Comparison of ENCODE assay signal across 16 cellular contexts in the genomic region with DNA sequence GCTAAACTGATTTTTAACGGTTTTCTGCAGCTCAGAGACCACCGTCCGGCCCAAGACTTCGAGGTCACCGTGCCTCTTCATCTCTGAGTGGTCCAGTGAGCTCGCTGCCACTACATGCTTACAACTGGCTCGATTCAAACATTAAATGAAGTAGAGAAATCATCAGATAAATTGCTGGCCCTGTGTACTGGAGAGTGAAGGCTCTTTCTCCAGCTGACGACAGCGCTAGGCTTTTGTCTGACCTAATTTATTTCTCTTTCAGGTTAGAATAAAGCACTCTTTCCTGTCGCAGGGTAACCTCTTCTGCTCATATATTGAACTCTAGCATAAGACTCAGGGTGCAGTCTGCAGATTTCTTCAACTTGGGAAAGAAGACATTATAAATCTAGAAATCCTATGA. TPM values are rescaled to one million over a fixed set of nuclear protein-coding genes. Genes with fewer than 3 reads are reported as not detected.
A peak's percentile ranks its signal among the peaks of the same experiment; 100 is the strongest.
DNase-seq lines count a peak whose midpoint lies in the region; ATAC-seq and TF ChIP-seq lines count a peak whose summit lies in the region.
"Had no signal": no experiment of that assay in that cellular context is flagged by ENCODE, and none has a peak within 500 bp of the region (broad histone marks: within the 10 kb centered on the region; RNA-seq: fewer than 3 reads in every experiment).

No MANE protein-coding gene starts in this region.

- H3K4me1 ChIP-seq in iPS-20b (ENCODE audit: insufficient read depth, low read length) (peaks cover 50% of the 10 kb centered on the region), thymus (ENCODE audit: control insufficient read depth, insufficient read depth, low read length) (peaks cover 18% of the 10 kb centered on the region)

- H3K4me3 ChIP-seq in iPS-20b (ENCODE audit: low read length) (no peak overlapping the region), thymus (ENCODE audit: low read length) (peak overlapping the region; percentile 99)

- peak overlapping the region; percentile 90 for H3K4me3 Mint-ChIP-seq in activated T-cell treated with anti-CD3 and anti-CD28 coated beads, Interleukin-2, amount 50 U/mL, for 4 hours
- peak overlapping the region; percentile 86 for H3K4me3 Mint-ChIP-seq in activated CD8-positive, alpha-beta T cell treated with anti-CD3 and anti-CD28 coated beads for 36 hours

- H3K36me3 Mint-ChIP-seq in activated T-cell treated with anti-CD3 and anti-CD28 coated beads, Interleukin-2, amount 50 U/mL, for 4 hours (ENCODE audit: insufficient read depth): peaks cover 2% of the 10 kb centered on the region
- H3K36me3 Mint-ChIP-seq in activated CD8-positive, alpha-beta T cell treated with anti-CD3 and anti-CD28 coated beads for 36 hours (ENCODE audit: low read depth): peaks cover 67% of the 10 kb centered on the region

- peak overlapping the region; percentile 98 for H3K27ac Mint-ChIP-seq in activated CD8-positive, alpha-beta T cell treated with anti-CD3 and anti-CD28 coated beads for 36 hours

- H3K27ac ChIP-seq in iPS-20b (ENCODE audit: low read length): no peak overlapping the region
- H3K27ac ChIP-seq in thymus (ENCODE audit: low read depth): peak overlapping the region; percentile 93
- H3K27ac ChIP-seq: parathyroid adenoma had no signal

- H3K27me3 ChIP-seq in iPS-20b (ENCODE audit: insufficient read depth, low read length) (peaks cover 53% of the 10 kb centered on the region), thymus (ENCODE audit: control insufficient read depth, insufficient read depth) (no peaks in the 10 kb centered on the region)

- POLR2A ChIA-PET in activated CD8-positive, alpha-beta T cell treated with anti-CD3 and anti-CD28 coated beads for 36 hours (lab: Charles Lee): interaction anchor here (1.1 to 15.9 kb wide), 9 partner anchors 10 to 85 kb away, joined by 3 to 496 read pairs (median 5); no protein-coding TSS in a partner anchor

- TF ChIP-seq CTCF in activated CD8-positive, alpha-beta T cell treated with anti-CD3 and anti-CD28 coated beads for 36 hours (IDR thresholded peaks at IDR 0.05): no peak

- CTCF ChIA-PET in activated CD8-positive, alpha-beta T cell treated with anti-CD3 and anti-CD28 coated beads for 36 hours (lab: Charles Lee): interaction anchor here (0.8 to 7.0 kb wide), 19 partner anchors 10 to 1126 kb away, joined by 3 to 189 read pairs (median 7); no protein-coding TSS in a partner anchor

- peaks cover 76% of the 10 kb centered on the region for H3K4me1 Mint-ChIP-seq in activated T-cell treated with anti-CD3 and anti-CD28 coated beads, Interleukin-2, amount 50 U/mL, for 4 hours (ENCODE audit: low read depth)
- peaks cover 46% of the 10 kb centered on the region for H3K4me1 Mint-ChIP-seq in activated CD8-positive, alpha-beta T cell treated with anti-CD3 and anti-CD28 coated beads for 36 hours (ENCODE audit: low read depth)

- H3K9me3 Mint-ChIP-seq in activated T-cell treated with anti-CD3 and anti-CD28 coated beads, Interleukin-2, amount 50 U/mL, for 4 hours: no peaks in the 10 kb centered on the region
- no peaks in the 10 kb centered on the region for H3K9me3 Mint-ChIP-seq in activated CD8-positive, alpha-beta T cell treated with anti-CD3 and anti-CD28 coated beads for 36 hours

- no peak for ATAC-seq in activated T-cell treated with anti-CD3 and anti-CD28 coated beads, Interleukin-2, amount 50 U/mL, for 4 hours
- no peak for ATAC-seq in activated CD8-positive, alpha-beta T cell treated with anti-CD3 and anti-CD28 coated beads for 36 hours
- ATAC-seq in HG03469 (IDR thresholded peaks at IDR 0.05; ENCODE audit: unreplicated experiment): no peak

- H3K27me3 Mint-ChIP-seq in activated T-cell treated with anti-CD3 and anti-CD28 coated beads, Interleukin-2, amount 50 U/mL, for 4 hours (ENCODE audit: low read depth): no peaks in the 10 kb centered on the region
- no peaks in the 10 kb centered on the region for H3K27me3 Mint-ChIP-seq in activated CD8-positive, alpha-beta T cell treated with anti-CD3 and anti-CD28 coated beads for 36 hours

- H3K9me3 ChIP-seq in iPS-20b (ENCODE audit: insufficient read depth, low read depth, low read length) (no peaks in the 10 kb centered on the region), thymus (ENCODE audit: control insufficient read depth) (no peaks in the 10 kb centered on the region)

- no peaks in the 10 kb centered on the region for H3K36me3 ChIP-seq in iPS-20b (ENCODE audit: insufficient read depth, low read depth, low read length)
- peaks cover 7% of the 10 kb centered on the region for H3K36me3 ChIP-seq in thymus (ENCODE audit: control insufficient read depth, insufficient read depth)

- WGBS in thymus: 20% methylated on average over 10 of the region's 10 CpGs

- H3K9ac ChIP-seq in iPS-20b (ENCODE audit: low read depth, low read length): peak overlapping the region; percentile 29; the same call in 1 of the 2 replicates
- H3K9ac ChIP-seq: parathyroid adenoma had no signal

- DNase-seq in activated T-cell treated with anti-CD3 and anti-CD28 coated beads, Interleukin-2, amount 50 U/mL, for 4 hours: no peak
- DNase-seq in activated T-cell treated with anti-CD3 and anti-CD28 coated beads for 4 hours (no peak), OCI-M2 (lab: John Stamatoyannopoulos, UW; ENCODE audit: unreplicated experiment) (no peak)
- peak; percentile 28 for DNase-seq in activated CD8-positive, alpha-beta T cell treated with anti-CD3 and anti-CD28 coated beads for 36 hours
- no peak for DNase-seq in stimulated activated CD4-positive, alpha-beta T cell treated with anti-CD3 and anti-CD28 coated beads, Interleukin-1b, Interleukin-23, amount 100 ng/mL, for 48 hours
- DNase-seq: amygdala, GF-D8, KBM-7, kidney, NCI-H1417, NCI-H345, SIG-M5 had no signal

- intact Hi-C loops in activated CD8-positive, alpha-beta T cell treated with anti-CD3 and anti-CD28 coated beads for 36 hours (cut with micrococcal nuclease): loop anchor here (5.0 to 10.0 kb wide), 2 partner anchors 73 to 799 kb away; a partner anchor contains a TSS

RNA-seq across cellular contexts. Expression of a gene that starts 6.4 kb away (rescaled TPM):
- total RNA-seq in activated T-cell treated with anti-CD3 and anti-CD28 coated beads, Interleukin-2, amount 50 U/mL, for 4 hours: 10 to 100 TPM; 54.6 to 64.6 (median 62.4) TPM
- 10 to 100 TPM; 48.5 to 53.0 TPM for total RNA-seq in activated CD8-positive, alpha-beta T cell treated with anti-CD3 and anti-CD28 coated beads for 36 hours
- polyA plus RNA-seq in thymus: 15.1 TPM
